20 cellular contexts compared by ENCODE assay signal in genomic region chr1:215474940-215475339, GRCh38.
DNase-seq lines count a peak whose midpoint lies in the region; ATAC-seq, FAIRE-seq and TF ChIP-seq lines count a peak whose summit lies in the region.
"Had no signal": no experiment of that assay in that cellular context is flagged by ENCODE, and none has a peak within 500 bp of the region (broad histone marks: within the 10 kb centered on the region; RNA-seq: fewer than 3 reads in every experiment).

No MANE protein-coding gene starts in this region.

- POLR2A ChIA-PET in activated CD4-positive, alpha-beta T cell treated with anti-CD3 and anti-CD28 coated beads for 36 hours (lab: Charles Lee), result no interaction called here

- H4K20me1 ChIP-seq in astrocyte (ENCODE audit: insufficient read depth, low read length), result no peaks in the 10 kb centered on the region
- H4K20me1 ChIP-seq in osteoblast (ENCODE audit: insufficient read depth, low read length), result no peaks in the 10 kb centered on the region

- H3K27me3 ChIP-seq in MG63 (no peaks in the 10 kb centered on the region), astrocyte (ENCODE audit: insufficient read depth, low read length) (no peaks in the 10 kb centered on the region), osteoblast (ENCODE audit: insufficient read depth, low read length) (no peaks in the 10 kb centered on the region)

- CTCF ChIA-PET in activated CD4-positive, alpha-beta T cell treated with anti-CD3 and anti-CD28 coated beads for 36 hours (lab: Charles Lee), result no interaction called here

- no peak for FAIRE-seq in astrocyte (lab: Jason Lieb, UNC)
- FAIRE-seq: A204.1, GM12891 had no signal

- H3K9ac ChIP-seq in astrocyte (ENCODE audit: low read length), result no peak overlapping the region
- H3K9ac ChIP-seq: KMS-11 had no signal

- peaks cover 1% of the 10 kb centered on the region for H3K36me3 Mint-ChIP-seq in astrocyte (ENCODE audit: low read depth, unreplicated experiment)
- H3K36me3 Mint-ChIP-seq in activated CD4-positive, alpha-beta T cell treated with anti-CD3 and anti-CD28 coated beads for 36 hours (ENCODE audit: low read depth), result no peaks in the 10 kb centered on the region

- H3K4me1 Mint-ChIP-seq in astrocyte (ENCODE audit: low read depth, unreplicated experiment), result peaks cover 10% of the 10 kb centered on the region
- no peaks in the 10 kb centered on the region for H3K4me1 Mint-ChIP-seq in activated CD4-positive, alpha-beta T cell treated with anti-CD3 and anti-CD28 coated beads for 36 hours

- H3K4me3 Mint-ChIP-seq in astrocyte (ENCODE audit: unreplicated experiment), result no peak overlapping the region
- H3K4me3 Mint-ChIP-seq in activated CD4-positive, alpha-beta T cell treated with anti-CD3 and anti-CD28 coated beads for 36 hours, result no peak overlapping the region

- ATAC-seq in activated CD4-positive, alpha-beta T cell treated with anti-CD3 and anti-CD28 coated beads for 36 hours, result no peak
- ATAC-seq in stimulated activated naive CD8-positive, alpha-beta T cell treated with anti-CD3 and anti-CD28 coated beads, Interleukin-15, Interleukin-2, amounts not matched to agents 100 U/mL and 50 U/mL, for 24 hours, result no peak

- intact Hi-C loops in activated CD4-positive, alpha-beta T cell treated with anti-CD3 and anti-CD28 coated beads for 36 hours (cut with DNase I, micrococcal nuclease), result no loop called here

- DNase-seq in Daoy (ENCODE audit: low read depth) (peak; percentile 7), MG63 (peak; percentile 6), astrocyte (ENCODE audit: low read depth) (peak; percentile 42), osteoblast (ENCODE audit: insufficient read length, low spot score, missing footprints) (no peak), HuH-7 (ENCODE audit: low spot score) (no peak), DMS79 (lab: John Stamatoyannopoulos, UW) (no peak)
- DNase-seq in activated CD4-positive, alpha-beta T cell treated with anti-CD3 and anti-CD28 coated beads for 36 hours, result no peak
- no peak for DNase-seq in stimulated activated naive CD8-positive, alpha-beta T cell treated with anti-CD3 and anti-CD28 coated beads, Interleukin-15, Interleukin-2, amounts not matched to agents 100 U/mL and 50 U/mL, for 24 hours
- DNase-seq: C1 segment of cervical spinal cord, DND-41, GF-D8, H7, NCI-H1105 treated with DMSO at 0.1 percent for 48 hours, NCI-H1694 treated with DMSO at 0.1 percent for 48 hours, NCI-H2107, NCI-H2227 treated with DMSO at 0.1 percent for 48 hours, NCI-H524 treated with DMSO at 0.1 percent for 48 hours had no signal

- no peak overlapping the region for H3K27ac Mint-ChIP-seq in astrocyte (ENCODE audit: unreplicated experiment)
- H3K27ac Mint-ChIP-seq in activated CD4-positive, alpha-beta T cell treated with anti-CD3 and anti-CD28 coated beads for 36 hours, result no peak overlapping the region

- no peak overlapping the region for H3K27ac ChIP-seq in astrocyte (ENCODE audit: low read depth, low read length)
- H3K27ac ChIP-seq in osteoblast (ENCODE audit: low read depth, low read length), result peak overlapping the region; percentile 67
- H3K27ac ChIP-seq: KMS-11 had no signal

- peaks cover 6% of the 10 kb centered on the region for H3K9me3 Mint-ChIP-seq in astrocyte (ENCODE audit: unreplicated experiment)
- peaks cover 5% of the 10 kb centered on the region for H3K9me3 Mint-ChIP-seq in activated CD4-positive, alpha-beta T cell treated with anti-CD3 and anti-CD28 coated beads for 36 hours (ENCODE audit: low read depth)

- H3K4me1 ChIP-seq in astrocyte (ENCODE audit: insufficient read depth, low read length) (peaks cover 12% of the 10 kb centered on the region), osteoblast (ENCODE audit: insufficient read depth, low read length) (peaks cover 19% of the 10 kb centered on the region)

- no peak overlapping the region for H3K4me3 ChIP-seq in MG63
- no peak overlapping the region for H3K4me3 ChIP-seq in astrocyte (ENCODE audit: insufficient read depth, low read depth, low read length)
- H3K4me3 ChIP-seq in osteoblast (ENCODE audit: insufficient read depth, low read length), result no peak overlapping the region

- TF ChIP-seq CTCF in astrocyte (IDR thresholded peaks at IDR 0.05; ENCODE audit: insufficient read depth, low read depth, low read length), result no peak
- no peak for TF ChIP-seq CTCF in osteoblast (IDR thresholded peaks at IDR 0.05; ENCODE audit: extremely low read depth, low read depth, low read length)

- H3K9me3 ChIP-seq in MG63 (peaks cover 8% of the 10 kb centered on the region), astrocyte (ENCODE audit: insufficient read depth, low read depth, low read length) (no peaks in the 10 kb centered on the region), osteoblast (ENCODE audit: low read depth, low read length) (peaks cover 2% of the 10 kb centered on the region)

- H3K36me3 ChIP-seq in MG63 (no peaks in the 10 kb centered on the region), astrocyte (ENCODE audit: insufficient read depth, low read length) (no peaks in the 10 kb centered on the region), osteoblast (ENCODE audit: insufficient read depth, low read length) (no peaks in the 10 kb centered on the region)

- no peaks in the 10 kb centered on the region for H3K79me2 ChIP-seq in astrocyte (ENCODE audit: insufficient read depth, low read length)
- no peaks in the 10 kb centered on the region for H3K79me2 ChIP-seq in osteoblast (ENCODE audit: insufficient read depth, low read length)

- H3K27me3 Mint-ChIP-seq in astrocyte (ENCODE audit: low read depth, unreplicated experiment), result no peaks in the 10 kb centered on the region
- H3K27me3 Mint-ChIP-seq in activated CD4-positive, alpha-beta T cell treated with anti-CD3 and anti-CD28 coated beads for 36 hours, result no peaks in the 10 kb centered on the region

- H3K4me2 ChIP-seq in astrocyte (ENCODE audit: low read length) (no peak overlapping the region), osteoblast (ENCODE audit: insufficient read depth, low read length) (no peak overlapping the region)
- H3K4me2 ChIP-seq: KMS-11 had no signal

- H2AFZ ChIP-seq in astrocyte (ENCODE audit: low read depth, low read length) (no peak overlapping the region), osteoblast (ENCODE audit: low read length) (no peak overlapping the region)

Comparison
In these comparisons a context has a peak if more than half of its experiments do, and no peak if none do; other contexts are left out.
1. DNase-seq: peak in Daoy (single experiment), MG63 (single experiment) and astrocyte (single experiment); none in osteoblast (single experiment), activated CD4-positive, alpha-beta T cell treated with anti-CD3 and anti-CD28 coated beads for 36 hours (single experiment), HuH-7 (single experiment), DMS79 (single experiment) and stimulated activated naive CD8-positive, alpha-beta T cell treated with anti-CD3 and anti-CD28 coated beads, Interleukin-15, Interleukin-2, amounts not matched to agents 100 U/mL and 50 U/mL, for 24 hours (single experiment).